Comparison of ENCODE assay signal across 21 cellular contexts in the genomic region with DNA sequence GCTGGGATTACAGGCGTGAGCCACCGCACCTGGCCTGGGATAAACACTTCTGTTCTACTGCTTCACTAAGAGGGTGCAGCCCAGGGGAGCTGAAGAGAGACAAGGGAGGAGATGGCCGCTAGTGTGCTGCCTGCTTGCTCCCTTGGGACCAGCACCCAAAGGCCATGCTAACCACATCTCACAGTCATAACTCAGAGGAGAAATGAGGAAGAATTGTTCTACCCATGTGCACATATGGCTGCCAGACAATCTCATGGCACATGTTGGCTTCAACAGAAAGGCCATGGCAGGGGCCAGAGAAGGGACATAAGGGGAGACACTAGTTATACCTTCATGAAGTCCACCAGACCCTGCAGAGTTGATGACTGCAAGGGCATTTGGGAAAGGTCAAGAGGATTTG. TPM values are rescaled to one million over a fixed set of nuclear protein-coding genes. Genes with fewer than 3 reads are reported as not detected.
DNase-seq lines count a peak whose midpoint lies in the region; ATAC-seq and TF ChIP-seq lines count a peak whose summit lies in the region.
"Had no signal": no experiment of that assay in that cellular context is flagged by ENCODE, and none has a peak within 500 bp of the region (broad histone marks: within the 10 kb centered on the region; RNA-seq: fewer than 3 reads in every experiment).

No MANE protein-coding gene starts in this region.

- H3K36me3 ChIP-seq in brain microvascular endothelial cell (replicated peaks), result peaks cover 5% of the 10 kb centered on the region
- H3K36me3 ChIP-seq: SJCRH30 had no signal

- TF ChIP-seq CTCF in brain microvascular endothelial cell (IDR thresholded peaks at IDR 0.05; ENCODE audit: low read depth, low read length, missing control alignments), result no peak

- H3K4me3 ChIP-seq in brain microvascular endothelial cell (ENCODE audit: low read depth, low read length), result no peak overlapping the region
- H3K4me3 ChIP-seq: dorsolateral prefrontal cortex, SJCRH30, thyroid gland had no signal

- ATAC-seq in GM18498 (IDR thresholded peaks at IDR 0.05; ENCODE audit: unreplicated experiment), result peak; percentile 81
- ATAC-seq in GM19397 (IDR thresholded peaks at IDR 0.05; ENCODE audit: unreplicated experiment), result peak; percentile 88
- ATAC-seq in HG02763 (IDR thresholded peaks at IDR 0.05; ENCODE audit: unreplicated experiment), result peak; percentile 78
- ATAC-seq in HG03378 (IDR thresholded peaks at IDR 0.05; ENCODE audit: unreplicated experiment), result peak; percentile 93
- no peak for ATAC-seq in naive thymus-derived CD8-positive, alpha-beta T cell
- ATAC-seq: HepG2; natural killer cell treated with Interleukin-12 subunit alpha and Interleukin-12 subunit beta and Interleukin-15 and Interleukin-18, amount 100 ng/mL, for 72 hours had no signal

- H3K27me3 ChIP-seq in brain microvascular endothelial cell (replicated peaks), result no peaks in the 10 kb centered on the region
- H3K27me3 ChIP-seq: dorsolateral prefrontal cortex, SJCRH30, thyroid gland had no signal

- no peak overlapping the region for H3K4me3 Mint-ChIP-seq in naive thymus-derived CD8-positive, alpha-beta T cell
- H3K4me3 Mint-ChIP-seq: natural killer cell treated with Interleukin-12 subunit alpha and Interleukin-12 subunit beta and Interleukin-15 and Interleukin-18, amount 100 ng/mL, for 72 hours had no signal

- in situ Hi-C loops in brain microvascular endothelial cell (cut with HindIII; ENCODE audit: low pct_ligation_motif_present, low sequenced_read_pairs), result no loop called here

- POLR2A ChIA-PET in naive thymus-derived CD8-positive, alpha-beta T cell (lab: Charles Lee), result interaction anchor here (1.2 kb wide), 1 partner anchor 146 kb away, joined by 3 read pairs; no protein-coding TSS in a partner anchor

- H3K4me1 Mint-ChIP-seq in naive thymus-derived CD8-positive, alpha-beta T cell, result no peaks in the 10 kb centered on the region
- H3K4me1 Mint-ChIP-seq: CD8-positive, alpha-beta memory T cell had no signal

- DNase-seq in EL, result no peak
- no peak for DNase-seq in AG20443 (ENCODE audit: low spot score)
- DNase-seq in brain microvascular endothelial cell, result no peak
- no peak for DNase-seq in naive thymus-derived CD8-positive, alpha-beta T cell
- DNase-seq: 8988T; activated T-cell treated with anti-CD3 and anti-CD28 coated beads for 4 hours; anterior cingulate cortex; CD8-positive, alpha-beta memory T cell; dorsolateral prefrontal cortex; GOT3; NCI-H1694; NCI-H748 treated with DMSO at 0.1 percent for 48 hours; SJCRH30; thyroid gland had no signal

- peaks cover 0 to 3% (median 0%) of the 10 kb centered on the region in 5 donors for H3K27me3 Mint-ChIP-seq in naive thymus-derived CD8-positive, alpha-beta T cell

- no peaks in the 10 kb centered on the region for H3K9me3 Mint-ChIP-seq in naive thymus-derived CD8-positive, alpha-beta T cell
- H3K9me3 Mint-ChIP-seq: natural killer cell treated with Interleukin-12 subunit alpha and Interleukin-12 subunit beta and Interleukin-15 and Interleukin-18, amount 100 ng/mL, for 72 hours had no signal

- H3K36me3 Mint-ChIP-seq in naive thymus-derived CD8-positive, alpha-beta T cell, result peaks cover 0 to 4% (median 0%) of the 10 kb centered on the region in 3 donors
- H3K36me3 Mint-ChIP-seq: CD8-positive, alpha-beta memory T cell; natural killer cell treated with Interleukin-12 subunit alpha and Interleukin-12 subunit beta and Interleukin-15 and Interleukin-18, amount 100 ng/mL, for 72 hours had no signal

- H3K27ac ChIP-seq in brain microvascular endothelial cell, result no peak overlapping the region
- H3K27ac ChIP-seq: dorsolateral prefrontal cortex, SJCRH30, thyroid gland had no signal

- H3K27ac Mint-ChIP-seq in naive thymus-derived CD8-positive, alpha-beta T cell, result no peak overlapping the region
- H3K27ac Mint-ChIP-seq: natural killer cell treated with Interleukin-12 subunit alpha and Interleukin-12 subunit beta and Interleukin-15 and Interleukin-18, amount 100 ng/mL, for 72 hours had no signal

RNA-seq across cellular contexts. Expression of gene CLDN22, which starts 22.4 kb away (rescaled TPM):
- not detected for total RNA-seq in naive thymus-derived CD8-positive, alpha-beta T cell
- polyA plus RNA-seq in naive thymus-derived CD8-positive, alpha-beta T cell, result under 1 TPM in 1 of 3 donors, not detected in 2; 0.29 TPM
- total RNA-seq: CD8-positive, alpha-beta memory T cell; dorsolateral prefrontal cortex; HepG2; natural killer cell treated with Interleukin-12 subunit alpha and Interleukin-12 subunit beta and Interleukin-15 and Interleukin-18, amount 100 ng/mL, for 72 hours; SJCRH30; skeletal muscle tissue; thyroid gland had no signal
- polyA plus RNA-seq: CD8-positive, alpha-beta memory T cell had no signal

RNA-seq across cellular contexts. Expression of gene CLDN24, which starts 24.6 kb away (rescaled TPM):
- total RNA-seq in naive thymus-derived CD8-positive, alpha-beta T cell, result not detected
- 1 to 10 TPM in 1 of 3 donors, not detected in 2; 1.6 TPM for polyA plus RNA-seq in naive thymus-derived CD8-positive, alpha-beta T cell
- total RNA-seq: CD8-positive, alpha-beta memory T cell; HepG2; natural killer cell treated with Interleukin-12 subunit alpha and Interleukin-12 subunit beta and Interleukin-15 and Interleukin-18, amount 100 ng/mL, for 72 hours; SJCRH30; skeletal muscle tissue; thyroid gland had no signal
- polyA plus RNA-seq: CD8-positive, alpha-beta memory T cell; HepG2 had no signal

Comparison
In these comparisons a context has a peak if more than half of its experiments do, and no peak if none do; other contexts are left out.
1. ATAC-seq: peak in GM18498 (single experiment), GM19397 (single experiment), HG02763 (single experiment) and HG03378 (single experiment); none in naive thymus-derived CD8-positive, alpha-beta T cell (0 of 2).